In the genomic region with DNA sequence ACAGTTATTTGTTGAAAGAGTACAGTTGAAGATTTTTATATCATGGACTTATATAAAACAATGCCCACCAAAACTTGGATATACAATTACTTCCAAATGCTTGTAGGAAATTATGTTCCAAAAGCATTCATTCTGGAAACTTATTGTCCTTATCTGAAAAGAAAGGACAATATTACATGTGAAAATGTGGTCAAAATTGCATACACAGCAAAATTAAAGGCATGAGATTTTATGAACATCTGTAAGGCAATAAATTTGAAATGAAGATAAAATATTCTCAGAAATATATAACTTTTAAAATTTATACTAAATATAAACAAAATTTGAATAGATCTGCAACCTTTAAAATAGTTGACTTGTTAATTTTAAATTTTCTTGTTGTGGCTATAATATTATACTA, we compare ENCODE assay signal across 20 cellular contexts.
"Had no signal": no experiment of that assay in that cellular context is flagged by ENCODE, and none has a peak within 500 bp of the region (broad histone marks: within the 10 kb centered on the region; RNA-seq: fewer than 3 reads in every experiment).

No MANE protein-coding gene starts in this region.

- DNase-seq: KBM-7, NCI-H1092, NCI-H1436, NCI-H187, NCI-H2029, NCI-H2081 treated with DMSO at 0.1 percent for 48 hours, NCI-H2171, NCI-H226, NCI-H446, NCI-H510A, NCI-H524 treated with DMSO at 0.1 percent for 48 hours, NCI-H69, NCI-H774, SHP77, SK-N-SH, SW 1271, T-cell had no signal

- H3K9me3 ChIP-seq: SK-N-SH had no signal

- H3K4me2 ChIP-seq: SK-N-SH had no signal

- H3K27ac ChIP-seq: RWPE1 had no signal

- ATAC-seq: T-cell had no signal

- H3K9ac ChIP-seq: SK-N-SH had no signal

- H3K4me3 Mint-ChIP-seq: IgD-negative memory B cell, T-cell had no signal

- H3K27me3 Mint-ChIP-seq: IgD-negative memory B cell, T-cell had no signal

- FAIRE-seq: RCC 7860 had no signal

- H3K27ac Mint-ChIP-seq: IgD-negative memory B cell, T-cell had no signal

- H3K36me3 Mint-ChIP-seq: IgD-negative memory B cell, T-cell had no signal

- H3K4me1 Mint-ChIP-seq: IgD-negative memory B cell, T-cell had no signal
